ENCODE assay signal across 8 cellular contexts in genomic region chr11:95791385-95792033, GRCh38. TPM values are rescaled to one million over a fixed set of nuclear protein-coding genes. Genes with fewer than 3 reads are reported as not detected.
A peak's percentile ranks its signal among the peaks of the same experiment; 100 is the strongest.
DNase-seq lines count a peak whose midpoint lies in the region; ATAC-seq and TF ChIP-seq lines count a peak whose summit lies in the region.

No MANE protein-coding gene starts in this region.

- DNase-seq in activated T-cell treated with anti-CD3 and anti-CD28 coated beads, Interleukin-2, amount 50 U/mL, for 72 hours = no peak
- DNase-seq in activated T-cell treated with anti-CD3 and anti-CD28 coated beads, Interleukin-2, amount 50 U/mL, for 48 hours = no peak
- no peak for DNase-seq in activated naive CD8-positive, alpha-beta T cell treated with anti-CD3 and anti-CD28 coated beads for 36 hours
- no peak for DNase-seq in type B pancreatic cell (ENCODE audit: extremely low spot score, unreplicated experiment)
- no peak for DNase-seq in GM20000 (ENCODE audit: low spot score)
- no peak for DNase-seq in caudate nucleus (lab: John Stamatoyannopoulos, UW)
- DNase-seq in foreskin melanocyte = no peak

- H3K4me3 Mint-ChIP-seq in activated T-cell treated with anti-CD3 and anti-CD28 coated beads, Interleukin-2, amount 50 U/mL, for 72 hours = peak overlapping the region; percentile 88 to 100
- H3K4me3 Mint-ChIP-seq in activated naive CD8-positive, alpha-beta T cell treated with anti-CD3 and anti-CD28 coated beads for 36 hours = peak overlapping the region; percentile 97
- H3K4me3 Mint-ChIP-seq in type B pancreatic cell = peak overlapping the region; percentile 100

- H3K27me3 ChIP-seq in liver (ENCODE audit: control insufficient read depth in 4 of 4, insufficient read depth in 4 of 4, low read length in 3 of 4) = no peaks in the 10 kb centered on the region

- peaks cover 7 to 45% (median 20%) of the 10 kb centered on the region in 4 donors for H3K4me1 ChIP-seq in liver (ENCODE audit: control insufficient read depth in 4 of 4, insufficient read depth in 4 of 4, low read length in 3 of 4)

- peak overlapping the region; percentile 100 for H3K27ac Mint-ChIP-seq in activated T-cell treated with anti-CD3 and anti-CD28 coated beads, Interleukin-2, amount 50 U/mL, for 72 hours
- peak overlapping the region; percentile 100 for H3K27ac Mint-ChIP-seq in activated naive CD8-positive, alpha-beta T cell treated with anti-CD3 and anti-CD28 coated beads for 36 hours
- peak overlapping the region; percentile 100 for H3K27ac Mint-ChIP-seq in type B pancreatic cell

- H3K36me3 ChIP-seq in liver (ENCODE audit: control insufficient read depth in 4 of 4, insufficient read depth in 3 of 4, low read depth in 1 of 4, low read length in 3 of 4) = peaks cover under 1 to 3% (median 1%) of the 10 kb centered on the region in 4 donors

- H3K36me3 Mint-ChIP-seq in activated T-cell treated with anti-CD3 and anti-CD28 coated beads, Interleukin-2, amount 50 U/mL, for 72 hours (ENCODE audit: insufficient read depth in 2 of 2) = peaks cover 6 to 31% of the 10 kb centered on the region in 2 donors
- peaks cover 39% of the 10 kb centered on the region for H3K36me3 Mint-ChIP-seq in activated naive CD8-positive, alpha-beta T cell treated with anti-CD3 and anti-CD28 coated beads for 36 hours
- peaks cover 9% of the 10 kb centered on the region for H3K36me3 Mint-ChIP-seq in type B pancreatic cell

- TF ChIP-seq RAD21 in liver (IDR thresholded peaks at IDR 0.05) = no peak

- H3K27me3 Mint-ChIP-seq in activated T-cell treated with anti-CD3 and anti-CD28 coated beads, Interleukin-2, amount 50 U/mL, for 72 hours (ENCODE audit: low read depth) = no peaks in the 10 kb centered on the region
- no peaks in the 10 kb centered on the region for H3K27me3 Mint-ChIP-seq in activated naive CD8-positive, alpha-beta T cell treated with anti-CD3 and anti-CD28 coated beads for 36 hours
- H3K27me3 Mint-ChIP-seq in type B pancreatic cell = no peaks in the 10 kb centered on the region

- H3K4me1 Mint-ChIP-seq in activated T-cell treated with anti-CD3 and anti-CD28 coated beads, Interleukin-2, amount 50 U/mL, for 72 hours (ENCODE audit: low read depth) = peaks cover 69% of the 10 kb centered on the region
- H3K4me1 Mint-ChIP-seq in activated naive CD8-positive, alpha-beta T cell treated with anti-CD3 and anti-CD28 coated beads for 36 hours = peaks cover 48% of the 10 kb centered on the region
- H3K4me1 Mint-ChIP-seq in type B pancreatic cell (ENCODE audit: unreplicated experiment) = peaks cover 45% of the 10 kb centered on the region

- no peaks in the 10 kb centered on the region for H3K9me3 ChIP-seq in liver (ENCODE audit: control insufficient read depth in 4 of 4, low read length in 3 of 4)

- TF ChIP-seq CTCF in liver (IDR thresholded peaks at IDR 0.05; ENCODE audit: low read depth, low read length, missing input control) (no peak), type B pancreatic cell (conservative IDR thresholded peaks at IDR 0.05) (no peak), GM20000 (IDR thresholded peaks at IDR 0.05; ENCODE audit: extremely low read depth, missing control alignments) (no peak)

- ATAC-seq in activated T-cell treated with anti-CD3 and anti-CD28 coated beads, Interleukin-2, amount 50 U/mL, for 72 hours (replicated peaks in 1 of 2) = no peak

- no peaks in the 10 kb centered on the region for H3K9me3 Mint-ChIP-seq in activated T-cell treated with anti-CD3 and anti-CD28 coated beads, Interleukin-2, amount 50 U/mL, for 72 hours
- no peaks in the 10 kb centered on the region for H3K9me3 Mint-ChIP-seq in activated naive CD8-positive, alpha-beta T cell treated with anti-CD3 and anti-CD28 coated beads for 36 hours
- no peaks in the 10 kb centered on the region for H3K9me3 Mint-ChIP-seq in type B pancreatic cell

- H3K27ac ChIP-seq in liver (ENCODE audit: low read depth in 1 of 2, low read length in 2 of 2) (peak overlapping the region; percentile 99), caudate nucleus (ENCODE audit: low read depth, low read length) (no peak overlapping the region)

- peak overlapping the region; percentile 86 to 96 (median 93) for H3K4me3 ChIP-seq in liver (ENCODE audit: low read depth in 1 of 3, low read length in 3 of 3)

- WGBS in liver = 16% methylated on average over 15 of the region's 15 CpGs

- H3K9ac ChIP-seq in liver (ENCODE audit: low read depth in 1 of 2, low read length in 2 of 2) = peak overlapping the region; percentile 61 to 100

TF ChIP-seq in liver, 16 proteins besides CTCF, POLR2A, EP300 and RAD21:
- TF ChIP-seq JUND (IDR thresholded peaks at IDR 0.05) = no peak
- TF ChIP-seq REST (IDR thresholded peaks at IDR 0.05) = no peak
- no peak for TF ChIP-seq SP1 (IDR thresholded peaks at IDR 0.05)
- no peak for TF ChIP-seq YY1 (IDR thresholded peaks at IDR 0.05)
- TF ChIP-seq ATF3 (IDR thresholded peaks at IDR 0.05) = no peak
- no peak for TF ChIP-seq NR2F2 (IDR thresholded peaks at IDR 0.05)
- no peak for TF ChIP-seq RXRA (IDR thresholded peaks at IDR 0.05)
- no peak for TF ChIP-seq HNF4G (IDR thresholded peaks at IDR 0.05)
- TF ChIP-seq FOXA1 (IDR thresholded peaks at IDR 0.05) = no peak

RNA-seq across cellular contexts. Expression of gene CEP57, which starts 1.2 kb away (rescaled TPM):
- 100 to 1,000 TPM; 159 to 168 TPM for total RNA-seq in activated T-cell treated with anti-CD3 and anti-CD28 coated beads, Interleukin-2, amount 50 U/mL, for 72 hours
- total RNA-seq in activated naive CD8-positive, alpha-beta T cell treated with anti-CD3 and anti-CD28 coated beads for 36 hours = 100 to 1,000 TPM; 101 to 105 TPM
- total RNA-seq in liver (10 to 100 TPM; 30.6 to 31.5 TPM), type B pancreatic cell (ENCODE audit: low replicate concordance) (42.6 and 61.3 TPM in 2 replicates)
- 10 to 100 TPM; 11.2 to 32.8 TPM for polyA plus RNA-seq in liver

RNA-seq across cellular contexts. Expression of gene FAM76B, which starts 1.9 kb away (rescaled TPM):
- total RNA-seq in activated T-cell treated with anti-CD3 and anti-CD28 coated beads, Interleukin-2, amount 50 U/mL, for 72 hours = 10 to 100 TPM; 60.6 to 64.0 TPM
- 10 to 100 TPM; 46.8 to 49.8 TPM for total RNA-seq in activated naive CD8-positive, alpha-beta T cell treated with anti-CD3 and anti-CD28 coated beads for 36 hours
- total RNA-seq in liver (10 to 100 TPM; 17.1 to 62.9 TPM), type B pancreatic cell (ENCODE audit: low replicate concordance) (17.1 and 30.7 TPM in 2 replicates)
- 10 to 100 TPM in 1 of 2 donors, 1 to 10 TPM in 1; 5.0 to 21.5 TPM for polyA plus RNA-seq in liver
